15 cellular contexts compared by ENCODE assay signal in genomic region chr10:100122780-100123179, GRCh38. TPM values are rescaled to one million over a fixed set of nuclear protein-coding genes. Genes with fewer than 3 reads are reported as not detected.
A peak's percentile ranks its signal among the peaks of the same experiment; 100 is the strongest.
DNase-seq lines count a peak whose midpoint lies in the region; ATAC-seq lines count a peak whose summit lies in the region.
"Had no signal": no experiment of that assay in that cellular context is flagged by ENCODE, and none has a peak within 500 bp of the region (broad histone marks: within the 10 kb centered on the region; RNA-seq: fewer than 3 reads in every experiment).

No MANE protein-coding gene starts in this region.

- H3K27ac ChIP-seq in KOPT-K1 (ENCODE audit: low read depth, low read length, poor library complexity, severe bottlenecking) = peak overlapping the region; percentile 21

- POLR2A ChIA-PET in activated naive CD8-positive, alpha-beta T cell treated with anti-CD3 and anti-CD28 coated beads, Interleukin-2, amount 10 ng/mL, durations not matched to agents 7 days and 5 days (lab: Charles Lee) = no interaction called here

- no peak for DNase-seq in activated naive CD8-positive, alpha-beta T cell treated with anti-CD3 and anti-CD28 coated beads, Interleukin-2, amount 10 ng/mL, durations not matched to agents 7 days and 5 days
- DNase-seq in activated naive CD8-positive, alpha-beta T cell treated with anti-CD3 and anti-CD28 coated beads, Interleukin-2, amount 50 U/mL, for 24 hours = no peak
- no peak for DNase-seq in NCI-H128 (lab: John Stamatoyannopoulos, UW; ENCODE audit: unreplicated experiment)
- no peak for DNase-seq in SKM-1 treated with dmso at 0.1 percent for 144 hours (lab: John Stamatoyannopoulos, UW; ENCODE audit: unreplicated experiment)
- DNase-seq: ACHN, AML-193, H7, NCI-H2081 treated with DMSO at 0.1 percent for 48 hours, NCI-H524 had no signal

- H3K4me3 Mint-ChIP-seq in activated naive CD8-positive, alpha-beta T cell treated with anti-CD3 and anti-CD28 coated beads, Interleukin-2, amount 10 ng/mL, durations not matched to agents 7 days and 5 days = peak overlapping the region; percentile 33
- H3K4me3 Mint-ChIP-seq in activated naive CD8-positive, alpha-beta T cell treated with anti-CD3 and anti-CD28 coated beads, Interleukin-2, amount 50 U/mL, for 24 hours = no peak overlapping the region
- no peak overlapping the region for H3K4me3 Mint-ChIP-seq in activated T-helper 17 cell treated with anti-CD3 and anti-CD28 coated beads, Interleukin-2, amount 50 U/mL, for 72 hours
- H3K4me3 Mint-ChIP-seq in stimulated activated memory B cell treated with anti-CD40 and anti-IgM and Interleukin-4, amounts not matched to agents 10 μg/mL and 1 μg/mL and 100 μg/mL, for 72 hours = no peak overlapping the region
- H3K4me3 Mint-ChIP-seq: CD4-positive, CD25-positive, alpha-beta regulatory T cell; IgD-negative memory B cell had no signal

- no peaks in the 10 kb centered on the region for H3K36me3 Mint-ChIP-seq in activated naive CD8-positive, alpha-beta T cell treated with anti-CD3 and anti-CD28 coated beads, Interleukin-2, amount 10 ng/mL, durations not matched to agents 7 days and 5 days
- H3K36me3 Mint-ChIP-seq in activated naive CD8-positive, alpha-beta T cell treated with anti-CD3 and anti-CD28 coated beads, Interleukin-2, amount 50 U/mL, for 24 hours (ENCODE audit: low read depth) = no peaks in the 10 kb centered on the region
- no peaks in the 10 kb centered on the region for H3K36me3 Mint-ChIP-seq in activated T-helper 17 cell treated with anti-CD3 and anti-CD28 coated beads, Interleukin-2, amount 50 U/mL, for 72 hours (ENCODE audit: low read depth)
- H3K36me3 Mint-ChIP-seq in stimulated activated memory B cell treated with anti-CD40 and anti-IgM and Interleukin-4, amounts not matched to agents 10 μg/mL and 1 μg/mL and 100 μg/mL, for 72 hours = no peaks in the 10 kb centered on the region

- peaks cover 3% of the 10 kb centered on the region for H3K27me3 Mint-ChIP-seq in activated naive CD8-positive, alpha-beta T cell treated with anti-CD3 and anti-CD28 coated beads, Interleukin-2, amount 10 ng/mL, durations not matched to agents 7 days and 5 days
- H3K27me3 Mint-ChIP-seq in activated naive CD8-positive, alpha-beta T cell treated with anti-CD3 and anti-CD28 coated beads, Interleukin-2, amount 50 U/mL, for 24 hours = peaks cover 4% of the 10 kb centered on the region
- peaks cover 6% of the 10 kb centered on the region for H3K27me3 Mint-ChIP-seq in activated T-helper 17 cell treated with anti-CD3 and anti-CD28 coated beads, Interleukin-2, amount 50 U/mL, for 72 hours
- H3K27me3 Mint-ChIP-seq in stimulated activated memory B cell treated with anti-CD40 and anti-IgM and Interleukin-4, amounts not matched to agents 10 μg/mL and 1 μg/mL and 100 μg/mL, for 72 hours = peaks cover 39% of the 10 kb centered on the region

- H3K9me3 Mint-ChIP-seq in activated naive CD8-positive, alpha-beta T cell treated with anti-CD3 and anti-CD28 coated beads, Interleukin-2, amount 10 ng/mL, durations not matched to agents 7 days and 5 days = peaks cover 2% of the 10 kb centered on the region
- H3K9me3 Mint-ChIP-seq in activated naive CD8-positive, alpha-beta T cell treated with anti-CD3 and anti-CD28 coated beads, Interleukin-2, amount 50 U/mL, for 24 hours = no peaks in the 10 kb centered on the region
- H3K9me3 Mint-ChIP-seq in activated T-helper 17 cell treated with anti-CD3 and anti-CD28 coated beads, Interleukin-2, amount 50 U/mL, for 72 hours = no peaks in the 10 kb centered on the region
- peaks cover 3% of the 10 kb centered on the region for H3K9me3 Mint-ChIP-seq in stimulated activated memory B cell treated with anti-CD40 and anti-IgM and Interleukin-4, amounts not matched to agents 10 μg/mL and 1 μg/mL and 100 μg/mL, for 72 hours

- no peaks in the 10 kb centered on the region for H3K9me3 ChIP-seq in KOPT-K1 (ENCODE audit: insufficient read depth, low read length, poor library complexity, severe bottlenecking)

- ATAC-seq in activated naive CD8-positive, alpha-beta T cell treated with anti-CD3 and anti-CD28 coated beads, Interleukin-2, amount 10 ng/mL, durations not matched to agents 7 days and 5 days (ENCODE audit: low read depth) = no peak
- no peak for ATAC-seq in activated naive CD8-positive, alpha-beta T cell treated with anti-CD3 and anti-CD28 coated beads, Interleukin-2, amount 50 U/mL, for 24 hours
- ATAC-seq in activated T-helper 17 cell treated with anti-CD3 and anti-CD28 coated beads, Interleukin-2, amount 50 U/mL, for 72 hours (replicated peaks) = no peak
- ATAC-seq in stimulated activated memory B cell treated with anti-CD40 and anti-IgM and Interleukin-4, amounts not matched to agents 10 μg/mL and 1 μg/mL and 100 μg/mL, for 72 hours = no peak

- H3K36me3 ChIP-seq in KOPT-K1 (ENCODE audit: insufficient read depth, low read length) = no peaks in the 10 kb centered on the region

- peak overlapping the region; percentile 66 for H3K27ac Mint-ChIP-seq in activated naive CD8-positive, alpha-beta T cell treated with anti-CD3 and anti-CD28 coated beads, Interleukin-2, amount 10 ng/mL, durations not matched to agents 7 days and 5 days
- H3K27ac Mint-ChIP-seq in activated naive CD8-positive, alpha-beta T cell treated with anti-CD3 and anti-CD28 coated beads, Interleukin-2, amount 50 U/mL, for 24 hours = no peak overlapping the region
- peak overlapping the region; percentile 70 for H3K27ac Mint-ChIP-seq in activated T-helper 17 cell treated with anti-CD3 and anti-CD28 coated beads, Interleukin-2, amount 50 U/mL, for 72 hours
- H3K27ac Mint-ChIP-seq in stimulated activated memory B cell treated with anti-CD40 and anti-IgM and Interleukin-4, amounts not matched to agents 10 μg/mL and 1 μg/mL and 100 μg/mL, for 72 hours = no peak overlapping the region
- H3K27ac Mint-ChIP-seq: CD4-positive, CD25-positive, alpha-beta regulatory T cell; IgD-negative memory B cell had no signal

- H3K4me1 Mint-ChIP-seq in activated naive CD8-positive, alpha-beta T cell treated with anti-CD3 and anti-CD28 coated beads, Interleukin-2, amount 10 ng/mL, durations not matched to agents 7 days and 5 days = peaks cover 19% of the 10 kb centered on the region
- peaks cover 2% of the 10 kb centered on the region for H3K4me1 Mint-ChIP-seq in activated naive CD8-positive, alpha-beta T cell treated with anti-CD3 and anti-CD28 coated beads, Interleukin-2, amount 50 U/mL, for 24 hours
- peaks cover 5% of the 10 kb centered on the region for H3K4me1 Mint-ChIP-seq in activated T-helper 17 cell treated with anti-CD3 and anti-CD28 coated beads, Interleukin-2, amount 50 U/mL, for 72 hours
- peaks cover 6% of the 10 kb centered on the region for H3K4me1 Mint-ChIP-seq in stimulated activated memory B cell treated with anti-CD40 and anti-IgM and Interleukin-4, amounts not matched to agents 10 μg/mL and 1 μg/mL and 100 μg/mL, for 72 hours

RNA-seq across cellular contexts. Expression of gene CPN1, which starts 41.1 kb away (rescaled TPM):
- total RNA-seq in activated naive CD8-positive, alpha-beta T cell treated with anti-CD3 and anti-CD28 coated beads, Interleukin-2, amount 10 ng/mL, durations not matched to agents 7 days and 5 days = not detected
- total RNA-seq in activated T-helper 17 cell treated with anti-CD3 and anti-CD28 coated beads, Interleukin-2, amount 50 U/mL, for 72 hours = not detected
- total RNA-seq: CD4-positive, CD25-positive, alpha-beta regulatory T cell; H7; HT1080 had no signal

Comparison
In these comparisons a context has a peak if more than half of its experiments do, and no peak if none do; other contexts are left out.
1. H3K27ac Mint-ChIP-seq: peak in activated naive CD8-positive, alpha-beta T cell treated with anti-CD3 and anti-CD28 coated beads, Interleukin-2, amount 10 ng/mL, durations not matched to agents 7 days and 5 days (single experiment) and activated T-helper 17 cell treated with anti-CD3 and anti-CD28 coated beads, Interleukin-2, amount 50 U/mL, for 72 hours (single experiment); none in activated naive CD8-positive, alpha-beta T cell treated with anti-CD3 and anti-CD28 coated beads, Interleukin-2, amount 50 U/mL, for 24 hours (single experiment) and stimulated activated memory B cell treated with anti-CD40 and anti-IgM and Interleukin-4, amounts not matched to agents 10 μg/mL and 1 μg/mL and 100 μg/mL, for 72 hours (single experiment).